ENCODE assay signal across 11 cellular contexts in genomic region chr14:50333010-50333409, GRCh38. TPM values are rescaled to one million over a fixed set of nuclear protein-coding genes. Genes with fewer than 3 reads are reported as not detected.
DNase-seq lines count a peak whose midpoint lies in the region; ATAC-seq, FAIRE-seq and TF ChIP-seq lines count a peak whose summit lies in the region.
"Had no signal": no experiment of that assay in that cellular context is flagged by ENCODE, and none has a peak within 500 bp of the region (broad histone marks: within the 10 kb centered on the region; RNA-seq: fewer than 3 reads in every experiment).

No MANE protein-coding gene starts in this region.

- no peak for TF ChIP-seq EP300 in esophagus muscularis mucosa (IDR thresholded peaks at IDR 0.05)

- no peak overlapping the region for H2BK120ac ChIP-seq in mesendoderm (ENCODE audit: low read depth, low read length)

- H2AFZ ChIP-seq in PC-9 = no peak overlapping the region

- CTCF ChIA-PET in BJ (lab: Yijun Ruan, JAX) (interaction anchor here (0.7 to 5.9 kb wide), 2 partner anchors 13 to 48 kb away, joined by 3 to 43 read pairs; no protein-coding TSS in a partner anchor), PC-9 (lab: Charles Lee) (interaction anchor here (0.6 kb wide), 1 partner anchor 215 kb away, joined by 3 read pairs; no protein-coding TSS in a partner anchor)

- POLR2A ChIA-PET in BJ (lab: Charles Lee) = interaction anchor here (0.7 kb wide), 1 partner anchor 12 kb away, joined by 7 read pairs; no protein-coding TSS in a partner anchor
- POLR2A ChIA-PET in PC-9 (lab: Charles Lee; ENCODE audit: unreplicated experiment) = no interaction called here

- no peaks in the 10 kb centered on the region for H3K27me3 ChIP-seq in BJ (ENCODE audit: control insufficient read depth, insufficient read depth, low read length)
- H3K27me3 ChIP-seq in PC-9 (ENCODE audit: insufficient read depth, low read depth) = no peaks in the 10 kb centered on the region
- H3K27me3 ChIP-seq in esophagus muscularis mucosa = no peaks in the 10 kb centered on the region
- no peaks in the 10 kb centered on the region for H3K27me3 ChIP-seq in mesendoderm (ENCODE audit: insufficient read depth, low read length, poor library complexity)

- no peaks in the 10 kb centered on the region for H3K79me1 ChIP-seq in mesendoderm (ENCODE audit: low read length)

- no peak overlapping the region for H2AK5ac ChIP-seq in mesendoderm (ENCODE audit: low read length)

- peak overlapping the region; percentile 62 for H3K27ac ChIP-seq in PC-9
- no peak overlapping the region for H3K27ac ChIP-seq in esophagus muscularis mucosa (replicated peaks in 1 of 4)
- no peak overlapping the region for H3K27ac ChIP-seq in mesendoderm (ENCODE audit: low read depth, low read length)
- no peak overlapping the region for H3K27ac ChIP-seq in kidney (ENCODE audit: low read depth in 2 of 2, low read length in 2 of 2)

- H4K8ac ChIP-seq in mesendoderm (ENCODE audit: low read depth, low read length) = no peak overlapping the region

- no peak for FAIRE-seq in kidney (lab: Jason Lieb, UNC)

- no peaks in the 10 kb centered on the region for H3K36me3 ChIP-seq in BJ (ENCODE audit: control insufficient read depth, insufficient read depth, low read length)
- H3K36me3 ChIP-seq in PC-9 (ENCODE audit: low read depth) = no peaks in the 10 kb centered on the region
- peaks cover 0 to 21% (median 5%) of the 10 kb centered on the region in 4 donors for H3K36me3 ChIP-seq in esophagus muscularis mucosa
- H3K36me3 ChIP-seq in mesendoderm (ENCODE audit: control insufficient read depth, insufficient read depth, low read length) = no peaks in the 10 kb centered on the region
- H3K36me3 ChIP-seq in kidney (ENCODE audit: control insufficient read depth in 1 of 2, insufficient read depth in 2 of 2, low read length in 2 of 2) = peaks cover 18 to 25% of the 10 kb centered on the region in 2 donors

- no peak overlapping the region for H3K56ac ChIP-seq in mesendoderm (ENCODE audit: low read length)

- H3K4me2 ChIP-seq in PC-9 = 0 out of 2 replicates have a peak overlapping the region, but pooled peaks have one; percentile 43
- H3K4me2 ChIP-seq in mesendoderm (ENCODE audit: low read length) = no peak overlapping the region

- H3K9me2 ChIP-seq in PC-9 (ENCODE audit: insufficient read depth) = no peaks in the 10 kb centered on the region

- no peaks in the 10 kb centered on the region for H4K20me1 ChIP-seq in PC-9 (ENCODE audit: insufficient read depth)

- no peak overlapping the region for H4K5ac ChIP-seq in mesendoderm (ENCODE audit: low read length)

- no peak overlapping the region for H2BK15ac ChIP-seq in mesendoderm (replicated peaks; ENCODE audit: low read depth)

- TF ChIP-seq POLR2A in esophagus muscularis mucosa (IDR thresholded peaks at IDR 0.05; ENCODE audit: low read depth) = no peak

- intact Hi-C loops in PC-9 (cut with micrococcal nuclease; ENCODE audit: unreplicated experiment) (no loop called here), esophagus muscularis mucosa (cut with DNase I) (loop anchor here (10.0 kb wide), 1 partner anchor 122 kb away; no protein-coding TSS in a partner anchor), kidney (cut with DNase I) (no loop called here)

- BruUV-seq in PC-9 (replicated peaks; lab: Mats Ljungman, UMichigan) = no TSS peak

- no peak overlapping the region for H3K9ac ChIP-seq in mesendoderm (ENCODE audit: low read length)
- H3K9ac ChIP-seq in kidney (ENCODE audit: low read length in 2 of 2) = no peak overlapping the region

- TF ChIP-seq CTCF in BJ (IDR thresholded peaks at IDR 0.05; ENCODE audit: insufficient read depth, low read depth, low read length) = no peak
- no peak for TF ChIP-seq CTCF in PC-9 (conservative IDR thresholded peaks at IDR 0.05)
- TF ChIP-seq CTCF in esophagus muscularis mucosa (IDR thresholded peaks at IDR 0.05) = no peak
- no peak for TF ChIP-seq CTCF in kidney (IDR thresholded peaks at IDR 0.05; ENCODE audit: borderline replicate concordance, extremely low read depth, insufficient read depth)

- H3K79me2 ChIP-seq in PC-9 (ENCODE audit: low read depth) (no peaks in the 10 kb centered on the region), mesendoderm (ENCODE audit: control insufficient read depth, insufficient read depth, low read length) (no peaks in the 10 kb centered on the region)

- H3K18ac ChIP-seq in mesendoderm (ENCODE audit: low read length) = no peak overlapping the region

- ATAC-seq in HG03432 (IDR thresholded peaks at IDR 0.05; ENCODE audit: unreplicated experiment) = no peak
- ATAC-seq: stimulated activated naive CD8-positive, alpha-beta T cell treated with anti-CD3 and anti-CD28 coated beads, Interleukin-15, amount 100 ng/mL, for 72 hours had no signal

- H3K9me3 ChIP-seq in PC-9 (ENCODE audit: insufficient read depth, low read depth) (no peaks in the 10 kb centered on the region), esophagus muscularis mucosa (no peaks in the 10 kb centered on the region), kidney (ENCODE audit: control insufficient read depth in 1 of 2, low read length in 2 of 2) (no peaks in the 10 kb centered on the region)

- H3K4me3 ChIP-seq in BJ (ENCODE audit: low read depth, low read length) (no peak overlapping the region), PC-9 (no peak overlapping the region), esophagus muscularis mucosa (no peak overlapping the region), mesendoderm (ENCODE audit: low read length) (no peak overlapping the region), kidney (ENCODE audit: low read length in 2 of 2) (no peak overlapping the region)

- H3K4me1 ChIP-seq in PC-9 (replicated peaks; ENCODE audit: insufficient read depth) (peaks cover 19% of the 10 kb centered on the region), esophagus muscularis mucosa (peaks cover 24 to 30% (median 26%) of the 10 kb centered on the region in 4 donors), mesendoderm (ENCODE audit: control insufficient read depth, low read depth, low read length) (no peaks in the 10 kb centered on the region), kidney (ENCODE audit: control insufficient read depth in 1 of 2, insufficient read depth in 1 of 2, low read depth in 1 of 2, low read length in 2 of 2) (peaks cover 10 to 16% of the 10 kb centered on the region in 2 donors)

- peaks cover 12% of the 10 kb centered on the region; the same call in 1 of the 2 replicates for H3F3A ChIP-seq in PC-9 (ENCODE audit: insufficient read depth, low read depth)

- H3K23ac ChIP-seq in mesendoderm (ENCODE audit: low read length) = no peak overlapping the region

- no peak overlapping the region for H2BK5ac ChIP-seq in mesendoderm (ENCODE audit: low read length)

- whole genome bisulfite sequencing in esophagus muscularis mucosa = 68% methylated on average over 3 of the region's 3 CpGs
- WGBS in mesendoderm (ENCODE audit: extremely low coverage, insufficient coverage, low lambda C conversion rate) = no CpG with 5 or more reads among the region's 3 CpGs

- DNase-seq in BJ (ENCODE audit: low read depth) (peak; percentile 33), PC-9 (peak; percentile 21 to 95), esophagus muscularis mucosa (ENCODE audit: extremely low spot score) (peak; percentile 90), mesendoderm (peak; percentile 74), NCI-H2196 treated with DMSO at 0.1 percent for 48 hours (lab: John Stamatoyannopoulos, UW; ENCODE audit: unreplicated experiment) (no peak), kidney (no peak)
- no peak for DNase-seq in activated CD4-positive, alpha-beta T cell treated with anti-CD3 and anti-CD28 coated beads, Interleukin-2, amount 50 U/mL, for 4 hours
- DNase-seq: central memory CD4-positive, alpha-beta T cell; NCI-H2107; stimulated activated naive CD8-positive, alpha-beta T cell treated with anti-CD3 and anti-CD28 coated beads, Interleukin-15, amount 100 ng/mL, for 72 hours had no signal

- no peak overlapping the region for H3K4ac ChIP-seq in mesendoderm (ENCODE audit: low read depth, low read length)

RNA-seq across cellular contexts. Expression of gene DMAC2L, which starts 20.9 kb away (rescaled TPM):
- polyA plus RNA-seq in BJ (2011; rRNA removed) (6.8 and 11.0 TPM in 2 replicates), kidney (ENCODE audit: insufficient read depth, low read depth, low replicate concordance) (27.3 TPM)
- 2.7 and 5.6 TPM in 2 replicates for polyA minus RNA-seq in BJ (2011; rRNA and poly(A)+ RNA removed)
- total RNA-seq in PC-9 (2021) (15.4 and 18.5 TPM in 2 replicates), esophagus muscularis mucosa (10 to 100 TPM in 3 of 4 donors, 1 to 10 TPM in 1; 9.9 to 33.6 (median 14.6) TPM), kidney (23.7 TPM)
- 8.8 TPM for polyA plus RNA-seq in mesendoderm (2013, experiment 1 of 2)
- polyA plus RNA-seq in mesendoderm (2013, experiment 2 of 2) = 8.4 TPM

RNA-seq across cellular contexts. Expression of gene L2HGDH, which starts 21.0 kb away (rescaled TPM):
- 2.3 and 2.9 TPM in 2 replicates for polyA plus RNA-seq in BJ (2011; rRNA removed)
- polyA minus RNA-seq in BJ (2011; rRNA and poly(A)+ RNA removed) = 0.57 and 0.76 TPM in 2 replicates
- 15.5 and 18.6 TPM in 2 replicates for total RNA-seq in PC-9 (2021)
- total RNA-seq in esophagus muscularis mucosa = 10 to 100 TPM in 1 of 4 donors, 1 to 10 TPM in 3; 4.0 to 12.2 (median 7.7) TPM
- polyA plus RNA-seq in mesendoderm (2013, experiment 1 of 2) = 11.2 TPM
- polyA plus RNA-seq in mesendoderm (2013, experiment 2 of 2) = 11.8 TPM
- total RNA-seq in kidney = 12.5 TPM
- polyA plus RNA-seq in kidney (ENCODE audit: insufficient read depth, low read depth, low replicate concordance) = 11.1 TPM

Comparison
In these comparisons a context has a peak if more than half of its experiments do, and no peak if none do; other contexts are left out.
1. DNase-seq: peak in BJ (single experiment), PC-9 (2 of 2), esophagus muscularis mucosa (single experiment) and mesendoderm (single experiment); none in NCI-H2196 treated with DMSO at 0.1 percent for 48 hours (single experiment), activated CD4-positive, alpha-beta T cell treated with anti-CD3 and anti-CD28 coated beads, Interleukin-2, amount 50 U/mL, for 4 hours (0 of 2) and kidney (single experiment).